In the genomic region with DNA sequence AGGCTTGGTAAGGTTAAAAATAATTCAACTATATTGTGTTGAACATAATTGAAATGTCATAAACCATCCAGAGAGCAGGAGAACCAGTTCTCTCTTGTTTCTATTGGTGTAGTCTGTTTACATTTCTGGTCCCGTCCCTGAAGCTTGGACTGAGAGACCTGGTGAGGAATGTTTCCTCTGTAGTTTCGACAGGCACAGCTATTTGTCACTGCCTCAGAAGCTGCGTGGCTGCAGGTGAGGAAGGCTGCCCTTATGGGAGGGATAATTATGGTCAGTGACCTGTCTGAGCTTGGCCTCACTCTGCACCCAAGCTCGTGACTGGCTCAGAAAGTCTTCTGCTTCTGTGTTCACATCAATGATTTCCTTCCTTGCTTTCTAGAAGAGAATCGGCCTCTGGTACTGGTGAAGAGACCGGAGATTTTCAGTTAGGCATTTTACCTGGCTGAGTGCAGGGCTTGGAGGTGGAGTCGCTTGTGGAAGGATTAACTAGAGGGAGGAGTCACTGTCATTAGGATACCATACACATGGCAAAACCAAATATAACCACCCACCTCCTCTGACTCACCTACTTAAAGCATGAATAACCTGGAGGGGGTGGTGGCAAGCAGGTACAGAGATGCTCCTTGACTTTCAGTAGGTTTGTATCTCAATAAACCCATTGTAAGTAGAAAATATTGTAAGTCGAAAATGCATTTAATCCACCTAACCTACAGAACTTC, we compare ENCODE assay signal across 12 cellular contexts. TPM values are rescaled to one million over a fixed set of nuclear protein-coding genes. Genes with fewer than 3 reads are reported as not detected.
DNase-seq lines count a peak whose midpoint lies in the region; ATAC-seq and TF ChIP-seq lines count a peak whose summit lies in the region.
"Had no signal": no experiment of that assay in that cellular context is flagged by ENCODE, and none has a peak within 500 bp of the region (broad histone marks: within the 10 kb centered on the region; RNA-seq: fewer than 3 reads in every experiment).

No MANE protein-coding gene starts in this region.

- DNase-seq in HT-29 (ENCODE audit: low spot score) (peak; percentile 85), body of pancreas (peak; percentile 38 to 72 (median 56)), kidney tubule cell (ENCODE audit: low spot score) (peak; percentile 90), tibial artery (no peak)
- DNase-seq in stimulated activated effector memory CD8-positive, alpha-beta T cell treated with anti-CD3 and anti-CD28 coated beads, Interleukin-12 subunit alpha, Interleukin-12 subunit beta, amount 100 ng/mL, for 72 hours (ENCODE audit: low spot score in 2 of 2): no peak
- DNase-seq: activated CD4-positive, alpha-beta T cell treated with anti-CD3 and anti-CD28 coated beads, Interleukin-2, amount 50 U/mL, for 48 hours; activated gamma-delta T cell; CD8-positive, alpha-beta T cell; NCI-H1694 treated with DMSO at 0.1 percent for 48 hours had no signal

- no peak overlapping the region for H3K4me3 Mint-ChIP-seq in stimulated activated effector memory CD8-positive, alpha-beta T cell treated with anti-CD3 and anti-CD28 coated beads, Interleukin-12 subunit alpha, Interleukin-12 subunit beta, amount 100 ng/mL, for 72 hours
- H3K4me3 Mint-ChIP-seq: CD8-positive, alpha-beta T cell; IgD-negative memory B cell had no signal

- peaks cover 25% of the 10 kb centered on the region for H3K4me1 Mint-ChIP-seq in stimulated activated effector memory CD8-positive, alpha-beta T cell treated with anti-CD3 and anti-CD28 coated beads, Interleukin-12 subunit alpha, Interleukin-12 subunit beta, amount 100 ng/mL, for 72 hours

- WGBS in body of pancreas, 2 donors: 39 to 40% methylated on average over 8 of the region's 8 CpGs

- no peak for TF ChIP-seq CTCF in body of pancreas (IDR thresholded peaks at IDR 0.05)
- TF ChIP-seq CTCF in tibial artery (IDR thresholded peaks at IDR 0.05): no peak

- no peaks in the 10 kb centered on the region for H3K9me3 ChIP-seq in body of pancreas
- H3K9me3 ChIP-seq in tibial artery: no peaks in the 10 kb centered on the region

- H3K36me3 Mint-ChIP-seq in stimulated activated effector memory CD8-positive, alpha-beta T cell treated with anti-CD3 and anti-CD28 coated beads, Interleukin-12 subunit alpha, Interleukin-12 subunit beta, amount 100 ng/mL, for 72 hours: no peaks in the 10 kb centered on the region

- no peaks in the 10 kb centered on the region for H3K36me3 ChIP-seq in body of pancreas (replicated peaks in 1 of 2; ENCODE audit: insufficient read depth in 1 of 2, low read depth in 2 of 2)
- H3K36me3 ChIP-seq in tibial artery: peaks cover 0 to 6% (median 0%) of the 10 kb centered on the region in 3 donors

- H3K4me1 ChIP-seq in body of pancreas (peaks cover 25% of the 10 kb centered on the region), tibial artery (peaks cover 0 to 12% (median 10%) of the 10 kb centered on the region in 4 donors)

- H3K27me3 ChIP-seq in body of pancreas: no peaks in the 10 kb centered on the region
- H3K27me3 ChIP-seq in tibial artery: no peaks in the 10 kb centered on the region

- TF ChIP-seq POLR2A in body of pancreas (IDR thresholded peaks at IDR 0.05): peak in 2 of 3 donors; percentile 38 to 49

- peak; percentile 87 for ATAC-seq in body of pancreas
- peak; percentile 49 for ATAC-seq in stimulated activated effector memory CD8-positive, alpha-beta T cell treated with anti-CD3 and anti-CD28 coated beads, Interleukin-12 subunit alpha, Interleukin-12 subunit beta, amount 100 ng/mL, for 72 hours
- ATAC-seq in GM19023 (IDR thresholded peaks at IDR 0.05; ENCODE audit: unreplicated experiment): no peak
- no peak for ATAC-seq in GM21825 (IDR thresholded peaks at IDR 0.05; ENCODE audit: unreplicated experiment)
- ATAC-seq: CD8-positive, alpha-beta T cell had no signal

- H3K27ac ChIP-seq in body of pancreas: peak overlapping the region; percentile 69 to 79 (median 72)
- no peak overlapping the region for H3K27ac ChIP-seq in tibial artery

- intact Hi-C loops in body of pancreas (cut with DNase I) (no loop called here), tibial artery (cut with DNase I; ENCODE audit: low total_unique reads) (loop anchor here (5.0 to 10.0 kb wide), 2 partner anchors 100 to 337 kb away; a partner anchor contains a TSS)

- H3K27ac Mint-ChIP-seq in stimulated activated effector memory CD8-positive, alpha-beta T cell treated with anti-CD3 and anti-CD28 coated beads, Interleukin-12 subunit alpha, Interleukin-12 subunit beta, amount 100 ng/mL, for 72 hours: peak overlapping the region; percentile 34
- H3K27ac Mint-ChIP-seq: CD8-positive, alpha-beta T cell had no signal

- H3K9me3 Mint-ChIP-seq in stimulated activated effector memory CD8-positive, alpha-beta T cell treated with anti-CD3 and anti-CD28 coated beads, Interleukin-12 subunit alpha, Interleukin-12 subunit beta, amount 100 ng/mL, for 72 hours: no peaks in the 10 kb centered on the region
- H3K9me3 Mint-ChIP-seq: CD8-positive, alpha-beta T cell; IgD-negative memory B cell had no signal

- H3K4me3 ChIP-seq in body of pancreas (no peak overlapping the region), tibial artery (no peak overlapping the region)

RNA-seq across cellular contexts. Expression of a gene that starts 19.9 kb away (rescaled TPM):
- 15.7 and 17.9 TPM in 2 replicates for total RNA-seq in HT-29 (2014; rRNA removed; shearing (Covaris generic))
- 10 to 100 TPM; 29.3 to 49.3 TPM for total RNA-seq in body of pancreas

Comparison
In these comparisons a context has a peak if more than half of its experiments do, and no peak if none do; other contexts are left out.
1. DNase-seq: peak in HT-29 (single experiment), body of pancreas (4 of 4) and kidney tubule cell (single experiment); none in stimulated activated effector memory CD8-positive, alpha-beta T cell treated with anti-CD3 and anti-CD28 coated beads, Interleukin-12 subunit alpha, Interleukin-12 subunit beta, amount 100 ng/mL, for 72 hours (0 of 2) and tibial artery (0 of 2).
2. ATAC-seq: peak in body of pancreas (single experiment) and stimulated activated effector memory CD8-positive, alpha-beta T cell treated with anti-CD3 and anti-CD28 coated beads, Interleukin-12 subunit alpha, Interleukin-12 subunit beta, amount 100 ng/mL, for 72 hours (single experiment); none in GM19023 (single experiment) and GM21825 (single experiment).
3. H3K27ac ChIP-seq: peak in body of pancreas (4 of 4); none in tibial artery (0 of 2).